22 cellular contexts compared by ENCODE assay signal in genomic region chr15:65953622-65954021, GRCh38.
DNase-seq lines count a peak whose midpoint lies in the region; ATAC-seq, FAIRE-seq and TF ChIP-seq lines count a peak whose summit lies in the region.
"Had no signal": no experiment of that assay in that cellular context is flagged by ENCODE, and none has a peak within 500 bp of the region (broad histone marks: within the 10 kb centered on the region; RNA-seq: fewer than 3 reads in every experiment).

No MANE protein-coding gene starts in this region.

- CTCF ChIA-PET in HepG2 (lab: Yijun Ruan, JAX; ENCODE audit: low intra/inter-chr PET ratio, low total read pairs) (no interaction called here), OCI-LY7 (lab: Charles Lee; ENCODE audit: unreplicated experiment) (interaction anchor here (0.6 kb wide), 1 partner anchor 22 kb away, joined by 3 read pairs; no protein-coding TSS in a partner anchor), H1 (lab: Charles Lee; ENCODE audit: partially characterized antibody) (interaction anchor here (0.6 to 1.9 kb wide), 8 partner anchors 9 to 113 kb away, joined by 3 to 7 read pairs (median 3); no protein-coding TSS in a partner anchor)

- H3K36me3 Mint-ChIP-seq in glutamatergic neuron (ENCODE audit: unreplicated experiment) = no peaks in the 10 kb centered on the region
- H3K36me3 Mint-ChIP-seq: CD8-positive, alpha-beta memory T cell had no signal

- no peak overlapping the region for H2BK15ac ChIP-seq in H1 (ENCODE audit: low read length)

- no peaks in the 10 kb centered on the region for H4K20me1 ChIP-seq in HepG2 (ENCODE audit: insufficient read depth, low read length)
- no peaks in the 10 kb centered on the region for H4K20me1 ChIP-seq in OCI-LY7 (ENCODE audit: insufficient read depth, low read length)
- H4K20me1 ChIP-seq in H1 (replicated peaks in 1 of 2; ENCODE audit: control insufficient read depth in 1 of 2, insufficient read depth in 2 of 2, low read length in 2 of 2) = no peaks in the 10 kb centered on the region

- H3K4me2 ChIP-seq in HepG2 (ENCODE audit: low read depth, low read length) = no peak overlapping the region
- H3K4me2 ChIP-seq in OCI-LY7 (ENCODE audit: low read length) = peak overlapping the region; percentile 36
- H3K4me2 ChIP-seq in H1 (ENCODE audit: insufficient read depth in 1 of 2, low read depth in 2 of 2, low read length in 2 of 2) = peak overlapping the region; percentile 6 to 62; a peak in 1 of 4 replicates

- no peaks in the 10 kb centered on the region for H3K9me3 Mint-ChIP-seq in glutamatergic neuron (ENCODE audit: unreplicated experiment)
- H3K9me3 Mint-ChIP-seq: CD8-positive, alpha-beta memory T cell; HFFc6 had no signal

- H3K27me3 ChIP-seq in HepG2 (ENCODE audit: control insufficient read depth in 1 of 2, insufficient read depth in 2 of 2, low read length in 2 of 2) (no peaks in the 10 kb centered on the region), right lobe of liver (no peaks in the 10 kb centered on the region), H1 (replicated peaks in 1 of 4; ENCODE audit: control insufficient read depth in 3 of 4, extremely low read depth in 1 of 4, insufficient read depth in 3 of 4, low read length in 3 of 4) (no peaks in the 10 kb centered on the region)

- no peak overlapping the region for H4K8ac ChIP-seq in H1 (ENCODE audit: extremely low read depth, insufficient read depth, low read length)

- H3K4ac ChIP-seq in H1 (replicated peaks; ENCODE audit: insufficient read length, low read depth, low read length) = no peak overlapping the region

- H3K79me1 ChIP-seq in H1 (ENCODE audit: low read depth, low read length) = no peaks in the 10 kb centered on the region

- TF ChIP-seq EP300 in HepG2 (IDR thresholded peaks at IDR 0.05; ENCODE audit: low read depth in 2 of 2, low read length in 2 of 2) (no peak), HepG2 (CRISPR knock-in tag; IDR thresholded peaks at IDR 0.05; ENCODE audit: borderline replicate concordance) (no peak), H1 (IDR thresholded peaks at IDR 0.05; ENCODE audit: borderline replicate concordance in 1 of 2, low read depth in 2 of 2, low read length in 2 of 2) (no peak)

- POLR2A ChIA-PET in HepG2 (lab: Yijun Ruan, JAX) (no interaction called here), OCI-LY7 (lab: Charles Lee) (no interaction called here), H1 (lab: Charles Lee; ENCODE audit: partially characterized antibody) (interaction anchor here (1.5 to 2.5 kb wide), 2 partner anchors 11 to 18 kb away, joined by 6 to 10 read pairs; no protein-coding TSS in a partner anchor)

- H3K27ac Mint-ChIP-seq in glutamatergic neuron (ENCODE audit: unreplicated experiment) = no peak overlapping the region
- H3K27ac Mint-ChIP-seq: HFFc6 had no signal

- peak overlapping the region; percentile 45; the same call in 1 of the 2 replicates for H2AK5ac ChIP-seq in H1 (ENCODE audit: low read depth, low read length)

- H2BK120ac ChIP-seq in H1 (replicated peaks; ENCODE audit: low read depth, low read length) = no peak overlapping the region

- in situ Hi-C loops in HepG2 (cut with HindIII; ENCODE audit: extremely low pct_ligation_motif_present, low pct_unique_long_range_greater_than_20kb) = no loop called here

- H3K56ac ChIP-seq in H1 (replicated peaks; ENCODE audit: insufficient read length, low read depth, low read length) = no peak overlapping the region

- H2AFZ ChIP-seq in HepG2 (ENCODE audit: low read length) = no peak overlapping the region
- no peak overlapping the region for H2AFZ ChIP-seq in OCI-LY7 (ENCODE audit: low read length)
- H2AFZ ChIP-seq in H1 (ENCODE audit: low read length) = no peak overlapping the region

- H3K9ac ChIP-seq in HepG2 (ENCODE audit: insufficient read depth, low read depth, low read length) = no peak overlapping the region
- H3K9ac ChIP-seq in H1 (replicated peaks in 1 of 4; ENCODE audit: extremely low read depth in 1 of 4, low read depth in 3 of 4, low read length in 3 of 4) = no peak overlapping the region

- TF ChIP-seq POLR2A in HepG2 (IDR thresholded peaks at IDR 0.05; ENCODE audit: insufficient read depth in 1 of 2, low read depth in 2 of 2, low read length in 2 of 2) (no peak), right lobe of liver (IDR thresholded peaks at IDR 0.05) (no peak), H1 (IDR thresholded peaks at IDR 0.05; ENCODE audit: control extremely low read depth in 1 of 2, low read depth in 2 of 2, low read length in 2 of 2) (no peak), GM12891 (IDR thresholded peaks at IDR 0.05; ENCODE audit: low read depth, low read length) (no peak)

- TF ChIP-seq CTCF in HepG2 (CRISPR knock-in tag; IDR thresholded peaks at IDR 0.05) (no peak), right lobe of liver (IDR thresholded peaks at IDR 0.05) (no peak), OCI-LY7 (conservative IDR thresholded peaks at IDR 0.05; ENCODE audit: low read length) (no peak), H1 (IDR thresholded peaks at IDR 0.05; ENCODE audit: control extremely low read depth in 1 of 3, insufficient read depth in 1 of 3, low read depth in 1 of 3, low read length in 3 of 3) (no peak), glutamatergic neuron (IDR thresholded peaks at IDR 0.05; ENCODE audit: partially characterized antibody, unreplicated experiment) (no peak)

- H3K9me3 ChIP-seq in HepG2 (ENCODE audit: low read length) (no peaks in the 10 kb centered on the region), right lobe of liver (no peaks in the 10 kb centered on the region), OCI-LY7 (ENCODE audit: low read length) (no peaks in the 10 kb centered on the region), H1 (ENCODE audit: insufficient read depth in 2 of 2, low read depth in 1 of 2, low read length in 1 of 2) (no peaks in the 10 kb centered on the region)
- H3K9me3 ChIP-seq: SJSA1 had no signal

- H3K27ac ChIP-seq in HepG2 (ENCODE audit: extremely low read length, insufficient read depth, low read length) = no peak overlapping the region
- H3K27ac ChIP-seq in right lobe of liver = no peak overlapping the region
- H3K27ac ChIP-seq in OCI-LY7 (ENCODE audit: low read depth, low read length, poor library complexity, severe bottlenecking) = no peak overlapping the region
- no peak overlapping the region for H3K27ac ChIP-seq in H1 (ENCODE audit: low read depth, low read length)
- H3K27ac ChIP-seq: 22Rv1, SJSA1 had no signal

- H3K79me2 ChIP-seq in HepG2 (ENCODE audit: insufficient read depth, low read length) (no peaks in the 10 kb centered on the region), OCI-LY7 (ENCODE audit: insufficient read depth, low read depth, low read length) (no peaks in the 10 kb centered on the region), H1 (ENCODE audit: control insufficient read depth in 1 of 2, insufficient read depth in 2 of 2, low read length in 2 of 2) (no peaks in the 10 kb centered on the region)

- H3K4me3 ChIP-seq in HepG2 (replicated peaks in 1 of 3; ENCODE audit: insufficient read depth in 1 of 3, low read depth in 2 of 3, low read length in 3 of 3) (no peak overlapping the region), right lobe of liver (no peak overlapping the region), OCI-LY7 (ENCODE audit: low read depth, low read length, poor library complexity, severe bottlenecking) (no peak overlapping the region), H1 (ENCODE audit: extremely low read depth in 1 of 4, insufficient read depth in 2 of 4, low read depth in 3 of 4, low read length in 4 of 4) (0 out of 8 replicates have a peak overlapping the region, but pooled peaks of 1 of the 4 experiments have one; percentile 5)
- H3K4me3 ChIP-seq: SJSA1 had no signal

- peak overlapping the region; percentile 14 for H4K91ac ChIP-seq in H1 (replicated peaks; ENCODE audit: insufficient read length, low read length)

- DNase-seq in HepG2 (ENCODE audit: low spot score) = no peak
- DNase-seq in right lobe of liver = no peak
- DNase-seq in OCI-LY7 (ENCODE audit: low spot score) = peak; percentile 23
- no peak for DNase-seq in H1 (ENCODE audit: low read depth in 1 of 2, low spot score in 2 of 2)
- DNase-seq in glutamatergic neuron = no peak
- no peak for DNase-seq in GM12891 (ENCODE audit: insufficient read length, low spot score)
- DNase-seq: AML-193; CD8-positive, alpha-beta memory T cell; DND-41; HFFc6; KG1; NCI-H2029 treated with DMSO at 0.1 percent for 48 hours; NCI-H524; T-helper 1 cell had no signal

- H3K4me1 ChIP-seq in HepG2 (ENCODE audit: insufficient read depth, low read length) (peaks cover 7% of the 10 kb centered on the region), right lobe of liver (peaks cover 0 to 2% (median 0%) of the 10 kb centered on the region in 4 donors), OCI-LY7 (ENCODE audit: insufficient read depth, low read length, poor library complexity, severe bottlenecking) (peaks cover 19% of the 10 kb centered on the region), H1 (replicated peaks in 1 of 4; ENCODE audit: control insufficient read depth in 3 of 4, insufficient read depth in 4 of 4, low read length in 3 of 4) (peaks cover 4 to 14% (median 10%) of the 10 kb centered on the region in 4 experiments; a peak in 6 of 7 replicates)

- H3K4me3 Mint-ChIP-seq in glutamatergic neuron (ENCODE audit: unreplicated experiment) = no peak overlapping the region
- H3K4me3 Mint-ChIP-seq: HFFc6 had no signal

- peak overlapping the region; percentile 96 for H2BK12ac ChIP-seq in H1 (ENCODE audit: low read depth, low read length)

- H3K14ac ChIP-seq in H1 (ENCODE audit: insufficient read length) = no peak overlapping the region

- peaks cover 6% of the 10 kb centered on the region for H3K4me1 Mint-ChIP-seq in glutamatergic neuron (ENCODE audit: low read depth, unreplicated experiment)

- intact Hi-C loops in HepG2 (cut with micrococcal nuclease; ENCODE audit: unreplicated experiment) = no loop called here
- intact Hi-C loops in right lobe of liver (cut with DNase I) = no loop called here
- intact Hi-C loops in OCI-LY7 (cut with micrococcal nuclease; ENCODE audit: unreplicated experiment) = no loop called here

- H3K36me3 ChIP-seq in HepG2 (replicated peaks in 1 of 2; ENCODE audit: control insufficient read depth in 1 of 2, insufficient read depth in 2 of 2, low read length in 2 of 2) = no peaks in the 10 kb centered on the region
- H3K36me3 ChIP-seq in right lobe of liver = no peaks in the 10 kb centered on the region
- no peaks in the 10 kb centered on the region for H3K36me3 ChIP-seq in OCI-LY7 (ENCODE audit: insufficient read depth, low read length)
- H3K36me3 ChIP-seq in H1 (ENCODE audit: control insufficient read depth in 2 of 4, insufficient read depth in 4 of 4, low read length in 3 of 4) = no peaks in the 10 kb centered on the region
- H3K36me3 ChIP-seq: SJSA1 had no signal

- FAIRE-seq in HepG2 (lab: Jason Lieb, UNC) = no peak
- FAIRE-seq in H1 (lab: Jason Lieb, UNC) = no peak
- no peak for FAIRE-seq in GM12891 (lab: Jason Lieb, UNC)
- FAIRE-seq: GM12892, HTR-8/SVneo, RCC 7860 had no signal

- H3K9me2 ChIP-seq in OCI-LY7 (ENCODE audit: insufficient read depth, low read length) = no peaks in the 10 kb centered on the region

- ATAC-seq in HepG2 (no peak), right lobe of liver (no peak), HG03565 (IDR thresholded peaks at IDR 0.05; ENCODE audit: unreplicated experiment) (no peak), GM21423 (IDR thresholded peaks at IDR 0.05; ENCODE audit: unreplicated experiment) (no peak)
- ATAC-seq: Right ventricle myocardium inferior had no signal

- H3K23me2 ChIP-seq in H1 (ENCODE audit: low read depth, low read length) = no peaks in the 10 kb centered on the region

- no peak overlapping the region for H4K5ac ChIP-seq in H1 (ENCODE audit: insufficient read length, low read depth, low read length)

- BruUV-seq in HepG2 (replicated peaks; lab: Mats Ljungman, UMichigan) = no TSS peak
- no TSS peak for BruUV-seq in OCI-LY7 (replicated peaks; lab: Mats Ljungman, UMichigan)

- H2BK20ac ChIP-seq in H1 (ENCODE audit: low read length) = peak overlapping the region; percentile 82; the same call in 1 of the 2 replicates

- no peak overlapping the region for H3K23ac ChIP-seq in H1 (ENCODE audit: insufficient read length)

- H3K27me3 Mint-ChIP-seq in glutamatergic neuron (ENCODE audit: unreplicated experiment) = peaks cover 3% of the 10 kb centered on the region

- TF ChIP-seq RAD21 in HepG2 (CRISPR knock-in tag; IDR thresholded peaks at IDR 0.05) = no peak
- TF ChIP-seq RAD21 in H1 (IDR thresholded peaks at IDR 0.05 in 1 of 2, conservative IDR thresholded peaks at IDR 0.05 in 1 of 2; ENCODE audit: low read depth in 2 of 2, low read length in 2 of 2) = no peak

- WGBS in HepG2 (ENCODE audit: low lambda C conversion rate) = 6% methylated on average over 2 of the region's 7 CpGs
- WGBS in right lobe of liver (ENCODE audit: insufficient coverage, low coverage, low lambda C conversion rate, missing lambda C conversion rate) = 48% methylated on average over 5 of the region's 7 CpGs
- WGBS in H1 (ENCODE audit: extremely low coverage in 1 of 2, insufficient coverage in 1 of 2, insufficient read length in 1 of 2, insufficient replicate concordance in 2 of 2, low coverage in 1 of 2, low lambda C conversion rate in 2 of 2, missing lambda C conversion rate in 1 of 2), 2 experiments = 81% methylated on average over 6 of the region's 7 CpGs; no CpG with 5 or more reads in 1 of the 2 experiments

- peak overlapping the region; percentile 40; the same call in 1 of the 2 replicates for H2BK5ac ChIP-seq in H1 (ENCODE audit: low read depth, low read length)

- peak overlapping the region; percentile 68; the same call in 1 of the 2 replicates for H3K18ac ChIP-seq in H1 (ENCODE audit: extremely low read depth, low read length)
